ENCODE assay signal across 8 cellular contexts in the genomic region with DNA sequence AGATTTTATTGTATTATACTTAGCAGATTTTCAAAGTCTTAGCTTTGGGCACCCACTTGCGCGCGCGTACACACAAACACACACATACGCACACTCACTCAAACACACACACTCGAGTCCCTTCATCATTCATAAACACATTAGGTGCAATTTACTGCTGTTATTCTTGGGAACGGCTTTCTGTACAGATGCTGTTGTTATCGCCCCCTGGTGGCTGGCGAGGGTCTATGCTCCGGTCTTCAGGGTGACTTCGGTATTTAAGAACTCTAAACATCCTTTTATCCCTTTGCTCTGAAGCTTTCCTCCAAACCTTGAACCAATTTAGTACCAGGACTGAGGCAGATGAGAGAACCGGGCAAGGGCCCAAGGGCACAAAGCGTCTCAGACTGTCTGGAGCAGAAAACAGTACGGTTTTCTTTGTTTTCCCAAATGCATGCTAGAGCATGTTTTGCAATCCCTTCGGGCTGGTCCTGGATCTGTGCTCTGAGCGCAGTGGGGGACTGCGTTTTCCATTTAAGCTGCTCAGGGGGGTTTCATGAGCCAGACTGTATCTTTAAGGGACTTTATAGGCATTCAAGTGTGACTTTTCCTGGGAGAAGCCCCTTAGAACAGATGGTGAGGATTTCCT. TPM values are rescaled to one million over a fixed set of nuclear protein-coding genes. Genes with fewer than 3 reads are reported as not detected.
DNase-seq lines count a peak whose midpoint lies in the region; ATAC-seq and TF ChIP-seq lines count a peak whose summit lies in the region.

No MANE protein-coding gene starts in this region.

- H3K9me3 ChIP-seq in Peyer's patch = no peaks in the 10 kb centered on the region

- DNase-seq in DMS 273 (lab: John Stamatoyannopoulos, UW; ENCODE audit: unreplicated experiment) (peak; percentile 89), HT1080 (ENCODE audit: low read depth) (peak; percentile 47), Peyer's patch (peak; percentile 23 to 73 (median 72)), head of caudate nucleus (peak; percentile 60 to 93 (median 84)), posterior cingulate gyrus (peak; percentile 47 to 97 (median 80))
- peak; percentile 29 for DNase-seq in activated naive CD4-positive, alpha-beta T cell treated with anti-CD3 and anti-CD28 coated beads, Interleukin-2, amount 50 U/mL, for 16 hours

- ATAC-seq in GM19455 (IDR thresholded peaks at IDR 0.05; ENCODE audit: unreplicated experiment) = peak; percentile 76
- ATAC-seq in HG03135 (IDR thresholded peaks at IDR 0.05; ENCODE audit: unreplicated experiment) = no peak

- H3K36me3 ChIP-seq in Peyer's patch = no peaks in the 10 kb centered on the region

- no peak for TF ChIP-seq POLR2A in Peyer's patch (IDR thresholded peaks at IDR 0.05)

- no peaks in the 10 kb centered on the region for H3K27me3 ChIP-seq in Peyer's patch

- no peak overlapping the region for H3K4me3 ChIP-seq in Peyer's patch

- H3K4me1 ChIP-seq in Peyer's patch = peaks cover 0 to 4% (median 0%) of the 10 kb centered on the region in 4 donors

- H3K27ac ChIP-seq in Peyer's patch = no peak overlapping the region

- TF ChIP-seq CTCF in Peyer's patch (IDR thresholded peaks at IDR 0.05) = peak; percentile 11 to 66 (median 60)

- intact Hi-C loops in head of caudate nucleus (cut with DNase I) (loop anchor here (5.0 kb wide), 1 partner anchor 315 kb away; no protein-coding TSS in a partner anchor), posterior cingulate gyrus (cut with DNase I) (loop anchor here (1.0 to 2.0 kb wide), 2 partner anchors 315 to 596 kb away; no protein-coding TSS in a partner anchor)

RNA-seq across cellular contexts. Expression of a gene that starts 1.7 kb away (rescaled TPM):
- 0.08 and 0.23 TPM in 2 replicates for total RNA-seq in HT1080 (2014; rRNA removed; shearing (Covaris generic))
- polyA plus RNA-seq in HT1080 (2015; cell fraction: cytosol; rRNA removed) = 0.33 and 0.38 TPM in 2 replicates
- polyA plus RNA-seq in HT1080 (2015; cell fraction: nucleus; rRNA removed) = 0.20 and 0.65 TPM in 2 replicates
- 10 to 100 TPM in 2 of 4 donors, 1 to 10 TPM in 2; 6.8 to 23.1 (median 13.3) TPM for total RNA-seq in Peyer's patch

Comparison
In these comparisons a context has a peak if more than half of its experiments do, and no peak if none do; other contexts are left out.
1. DNase-seq: peak in every context shown above with its lines; median percentile 89 in DMS 273; 84 in head of caudate nucleus; 80 in posterior cingulate gyrus; 72 in Peyer's patch; 47 in HT1080; 29 in activated naive CD4-positive, alpha-beta T cell treated with anti-CD3 and anti-CD28 coated beads, Interleukin-2, amount 50 U/mL, for 16 hours.